12 cellular contexts compared by ENCODE assay signal in the genomic region with DNA sequence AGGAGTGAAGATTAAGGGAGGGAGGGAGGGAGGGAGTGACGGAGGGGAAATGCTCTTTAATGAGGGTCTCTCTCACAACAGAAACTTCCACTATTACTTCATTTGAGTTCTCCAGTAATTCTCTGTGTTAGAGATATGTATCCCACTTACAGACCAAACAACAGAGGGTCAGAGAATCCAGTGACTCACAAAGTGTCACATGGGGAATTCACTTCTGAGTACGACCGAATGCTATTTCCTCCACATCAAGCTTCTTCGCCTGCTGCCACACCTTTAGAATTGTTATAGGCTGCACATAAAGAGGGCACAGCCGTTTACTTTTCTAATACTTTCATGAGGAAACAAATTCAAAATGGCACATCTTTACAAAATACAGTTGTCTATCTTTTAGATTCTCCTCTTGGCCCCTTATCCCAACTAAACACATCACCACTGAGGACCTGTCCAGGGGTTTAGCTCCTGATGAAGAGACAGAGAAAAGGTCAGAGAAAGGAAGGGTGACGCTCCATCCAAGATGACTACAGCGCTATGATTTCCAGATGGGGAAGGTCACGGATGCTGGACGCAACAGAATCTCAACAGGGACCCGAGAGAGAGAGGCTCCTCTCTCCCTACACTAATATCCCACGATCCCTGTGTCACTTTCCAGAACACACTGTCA.
DNase-seq lines count a peak whose midpoint lies in the region; ATAC-seq and TF ChIP-seq lines count a peak whose summit lies in the region.
"Had no signal": no experiment of that assay in that cellular context is flagged by ENCODE, and none has a peak within 500 bp of the region (broad histone marks: within the 10 kb centered on the region; RNA-seq: fewer than 3 reads in every experiment).

No MANE protein-coding gene starts in this region.

- peaks cover 85% of the 10 kb centered on the region for H3K4me1 Mint-ChIP-seq in nephron

- H3K27me3 ChIP-seq in effector memory CD4-positive, alpha-beta T cell (replicated peaks; ENCODE audit: control insufficient read depth, insufficient read depth, low read length, poor library complexity, severe bottlenecking) = no peaks in the 10 kb centered on the region

- DNase-seq in AG10803 (ENCODE audit: low read depth) (peak; percentile 68), M059J (ENCODE audit: low read depth) (peak; percentile 83), epithelial cell of esophagus (ENCODE audit: low read depth) (peak; percentile 84), DMS79 (lab: John Stamatoyannopoulos, UW) (no peak)
- no peak for DNase-seq in effector memory CD4-positive, alpha-beta T cell
- DNase-seq: central memory CD4-positive, alpha-beta T cell; NCI-H510A; nephron progenitor cell had no signal

- no peaks in the 10 kb centered on the region for H3K9me3 ChIP-seq in effector memory CD4-positive, alpha-beta T cell (ENCODE audit: control insufficient read depth, low read length)

- peaks cover 6% of the 10 kb centered on the region for H3K27me3 Mint-ChIP-seq in nephron (ENCODE audit: low read depth)

- ATAC-seq in HG03108 (IDR thresholded peaks at IDR 0.05; ENCODE audit: unreplicated experiment) (no peak), GM18907 (IDR thresholded peaks at IDR 0.05; ENCODE audit: unreplicated experiment) (no peak)
- ATAC-seq: activated CD4-positive, CD25-positive, alpha-beta regulatory T cell treated with anti-CD3 and anti-CD28 coated beads, Interleukin-2, amount 50 U/mL, for 24 hours had no signal

- H3K4me3 ChIP-seq in AG10803 (ENCODE audit: low read length) (no peak overlapping the region), epithelial cell of esophagus (ENCODE audit: low read length) (no peak overlapping the region)
- H3K4me3 ChIP-seq in effector memory CD4-positive, alpha-beta T cell (ENCODE audit: insufficient read depth, low read depth, low read length, poor library complexity, severe bottlenecking) = no peak overlapping the region

- no peak for TF ChIP-seq CTCF in AG10803 (conservative IDR thresholded peaks at IDR 0.05; ENCODE audit: low read length)
- no peak for TF ChIP-seq CTCF in epithelial cell of esophagus (IDR thresholded peaks at IDR 0.05; ENCODE audit: insufficient read depth, low read depth, low read length, missing control alignments)
- TF ChIP-seq CTCF in nephron (IDR thresholded peaks at IDR 0.05; ENCODE audit: unreplicated experiment in 3 of 3) = no peak

- peak overlapping the region; percentile 93 to 99 (median 97) for H3K27ac Mint-ChIP-seq in nephron

- H3K4me1 ChIP-seq in effector memory CD4-positive, alpha-beta T cell (ENCODE audit: control insufficient read depth, insufficient read depth, low read length, poor library complexity, severe bottlenecking) = no peaks in the 10 kb centered on the region

- no peak overlapping the region for H3K4me3 Mint-ChIP-seq in nephron
- H3K4me3 Mint-ChIP-seq: nephron progenitor cell had no signal

- peaks cover 3% of the 10 kb centered on the region for H3K36me3 Mint-ChIP-seq in nephron (ENCODE audit: low read depth)

- H3K27ac ChIP-seq in effector memory CD4-positive, alpha-beta T cell (ENCODE audit: insufficient read depth, low read length, poor library complexity, severe bottlenecking) = no peak overlapping the region

- no peaks in the 10 kb centered on the region for H3K9me3 Mint-ChIP-seq in nephron
- H3K9me3 Mint-ChIP-seq: nephron progenitor cell had no signal

- no peaks in the 10 kb centered on the region for H3K36me3 ChIP-seq in effector memory CD4-positive, alpha-beta T cell (ENCODE audit: control insufficient read depth, insufficient read depth, low read length)

Comparison
In these comparisons a context has a peak if more than half of its experiments do, and no peak if none do; other contexts are left out.
1. DNase-seq: peak in AG10803 (single experiment), M059J (single experiment) and epithelial cell of esophagus (single experiment); none in effector memory CD4-positive, alpha-beta T cell (0 of 3) and DMS79 (single experiment).